Comparison of ENCODE assay signal across 8 cellular contexts in genomic region chr17:6651483-6652452, GRCh38. TPM values are rescaled to one million over a fixed set of nuclear protein-coding genes. Genes with fewer than 3 reads are reported as not detected.
A peak's percentile ranks its signal among the peaks of the same experiment; 100 is the strongest.
DNase-seq lines count a peak whose midpoint lies in the region; ATAC-seq and TF ChIP-seq lines count a peak whose summit lies in the region.

C17orf100 (plus strand) TSS chr17:6651762; CDS start chr17:6651914, 152 bp downstream.
MED31 (minus strand) TSS chr17:6651605; CDS start chr17:6651528, 77 bp downstream.

- intact Hi-C loops in PC-3 (cut with micrococcal nuclease), result no loop called here

- POLR2A ChIA-PET in PC-3 (lab: Charles Lee; ENCODE audit: unreplicated experiment), result interaction anchor here (0.6 to 0.7 kb wide), 2 partner anchors 9 to 368 kb away, joined by 3 to 4 read pairs; no protein-coding TSS in a partner anchor

- BruUV-seq in PC-3 (replicated peaks; lab: Mats Ljungman, UMichigan), result no TSS peak

- H3K4me2 ChIP-seq in PC-3 (ENCODE audit: low read length), result peak within 1 kb of the TSS; percentile 86

- peaks cover 26% of the 10 kb centered on the region for H3K4me1 ChIP-seq in PC-3 (ENCODE audit: insufficient read depth, low read length)
- peaks cover 25% of the 10 kb centered on the region in 2 donors for H3K4me1 ChIP-seq in mucosa of rectum (ENCODE audit: control insufficient read depth in 2 of 2, insufficient read depth in 2 of 2, low read length in 2 of 2)

- H3K27ac ChIP-seq in PC-3 (ENCODE audit: low read length) (peak within 1 kb of the TSS; percentile 90), mucosa of rectum (ENCODE audit: low read depth in 2 of 2, low read length in 2 of 2) (peak within 1 kb of the TSS; percentile 92 to 94)

- no peak for TF ChIP-seq CTCF in PC-3 (conservative IDR thresholded peaks at IDR 0.05; ENCODE audit: low read depth, low read length)

- H3K4me3 Mint-ChIP-seq in activated T-cell treated with anti-CD3 and anti-CD28 coated beads, Interleukin-2, amount 50 U/mL, for 24 hours, result peak within 1 kb of the TSS; percentile 99

- peak within 1 kb of the TSS; percentile 99 for H3K4me3 ChIP-seq in Jurkat, Clone E6-1 (ENCODE audit: low read length)
- peak within 1 kb of the TSS; percentile 100 for H3K4me3 ChIP-seq in PC-3 (ENCODE audit: low read length)
- peak within 1 kb of the TSS; percentile 93 to 100 for H3K4me3 ChIP-seq in mucosa of rectum (ENCODE audit: low read length in 2 of 2)

- peaks cover 43% of the 10 kb centered on the region for H3K36me3 Mint-ChIP-seq in activated T-cell treated with anti-CD3 and anti-CD28 coated beads, Interleukin-2, amount 50 U/mL, for 24 hours (ENCODE audit: low read depth)

- DNase-seq in DMS 273 treated with DMSO at 0.1 percent for 48 hours (lab: John Stamatoyannopoulos, UW) (peak; percentile 46), PC-3 (peak; percentile 92), erythroblast (lab: John Stamatoyannopoulos, UW) (peak; percentile 93 to 95)
- peak; percentile 92 for DNase-seq in Jurkat, Clone E6-1 (ENCODE audit: low read depth, low spot score)
- DNase-seq in activated T-cell treated with anti-CD3 and anti-CD28 coated beads, Interleukin-2, amount 50 U/mL, for 24 hours, result peak; percentile 97
- DNase-seq in stimulated activated CD8-positive, alpha-beta memory T cell treated with anti-CD3 and anti-CD28 coated beads, Interleukin-4, amount 100 ng/mL, for 4 hours (ENCODE audit: low read depth in 2 of 2, low spot score in 1 of 2), result peak; percentile 83 to 87

- no peaks in the 10 kb centered on the region for H3F3A ChIP-seq in PC-3 (ENCODE audit: low read length, unreplicated experiment)

- peaks cover 65% of the 10 kb centered on the region for H3K79me2 ChIP-seq in PC-3 (ENCODE audit: low read length)

- TF ChIP-seq POLR2A in erythroblast (IDR thresholded peaks at IDR 0.05; ENCODE audit: low read length), result peak; percentile 87

- H2AFZ ChIP-seq in PC-3 (ENCODE audit: low read length), result peak within 1 kb of the TSS; percentile 89

- no peaks in the 10 kb centered on the region for H3K9me2 ChIP-seq in PC-3 (replicated peaks; ENCODE audit: low read length)

- H3K4me1 Mint-ChIP-seq in activated T-cell treated with anti-CD3 and anti-CD28 coated beads, Interleukin-2, amount 50 U/mL, for 24 hours (ENCODE audit: low read depth), result peaks cover 70% of the 10 kb centered on the region

- ATAC-seq in GM21576 (IDR thresholded peaks at IDR 0.05; ENCODE audit: unreplicated experiment) (peak; percentile 83), PC-3 (peak; percentile 94)

- peaks cover 21% of the 10 kb centered on the region for H4K20me1 ChIP-seq in PC-3 (ENCODE audit: low read length)

- no peaks in the 10 kb centered on the region for H3K9me3 ChIP-seq in PC-3 (ENCODE audit: low read length)
- H3K9me3 ChIP-seq in mucosa of rectum (ENCODE audit: control insufficient read depth in 2 of 2, low read length in 2 of 2), result no peaks in the 10 kb centered on the region

- H3K27ac Mint-ChIP-seq in activated T-cell treated with anti-CD3 and anti-CD28 coated beads, Interleukin-2, amount 50 U/mL, for 24 hours, result peak within 1 kb of the TSS; percentile 100

- no peaks in the 10 kb centered on the region for H3K9me3 Mint-ChIP-seq in activated T-cell treated with anti-CD3 and anti-CD28 coated beads, Interleukin-2, amount 50 U/mL, for 24 hours

- CTCF ChIA-PET in PC-3 (lab: Charles Lee), result interaction anchor here (0.6 kb wide), 2 partner anchors 25 to 215 kb away, joined by 5 read pairs; no protein-coding TSS in a partner anchor

- peak within 1 kb of the TSS; percentile 97 for H3K9ac ChIP-seq in PC-3 (ENCODE audit: low read length)
- H3K9ac ChIP-seq in mucosa of rectum (ENCODE audit: low read depth in 1 of 2, low read length in 2 of 2), result peak within 1 kb of the TSS; percentile 90 to 99

- peaks cover 16% of the 10 kb centered on the region for H3K27me3 Mint-ChIP-seq in activated T-cell treated with anti-CD3 and anti-CD28 coated beads, Interleukin-2, amount 50 U/mL, for 24 hours

- H3K36me3 ChIP-seq in PC-3 (ENCODE audit: low read depth, low read length) (peaks cover 13% of the 10 kb centered on the region), mucosa of rectum (ENCODE audit: control insufficient read depth in 2 of 2, insufficient read depth in 2 of 2, low read length in 2 of 2) (peaks cover 5 to 11% of the 10 kb centered on the region in 2 donors)

- no peaks in the 10 kb centered on the region for H3K27me3 ChIP-seq in PC-3 (ENCODE audit: low read length)
- peaks cover 6 to 7% of the 10 kb centered on the region in 2 donors for H3K27me3 ChIP-seq in mucosa of rectum (ENCODE audit: control insufficient read depth in 2 of 2, insufficient read depth in 2 of 2, low read length in 2 of 2)

RNA-seq across cellular contexts. Expression of gene C17orf100, which starts in this region (rescaled TPM):
- polyA plus RNA-seq in Jurkat, Clone E6-1 (2012; ENCODE audit: insufficient read depth, insufficient read length), result 4.3 TPM
- 0.15 TPM in 1 of 2 replicates, not detected in the other for total RNA-seq in PC-3 (2014; rRNA removed)

RNA-seq across cellular contexts. Expression of gene MED31, which starts in this region (rescaled TPM):
- polyA plus RNA-seq in Jurkat, Clone E6-1 (2012; ENCODE audit: insufficient read depth, insufficient read length), result 52.7 TPM
- 18.8 and 19.1 TPM in 2 replicates for total RNA-seq in PC-3 (2014; rRNA removed)

Comparison
In these comparisons a context has a peak if more than half of its experiments do, and no peak if none do; other contexts are left out.
1. Peak in every context shown above with its lines: DNase-seq, ATAC-seq, H3K4me3 ChIP-seq and H3K27ac ChIP-seq.
2. DNase-seq: peak in every context shown above with its lines; median percentile 97 in activated T-cell treated with anti-CD3 and anti-CD28 coated beads, Interleukin-2, amount 50 U/mL, for 24 hours; 94 in erythroblast; 92 in Jurkat, Clone E6-1; 92 in PC-3; 85 in stimulated activated CD8-positive, alpha-beta memory T cell treated with anti-CD3 and anti-CD28 coated beads, Interleukin-4, amount 100 ng/mL, for 4 hours; 46 in DMS 273 treated with DMSO at 0.1 percent for 48 hours.